In the genomic region with DNA sequence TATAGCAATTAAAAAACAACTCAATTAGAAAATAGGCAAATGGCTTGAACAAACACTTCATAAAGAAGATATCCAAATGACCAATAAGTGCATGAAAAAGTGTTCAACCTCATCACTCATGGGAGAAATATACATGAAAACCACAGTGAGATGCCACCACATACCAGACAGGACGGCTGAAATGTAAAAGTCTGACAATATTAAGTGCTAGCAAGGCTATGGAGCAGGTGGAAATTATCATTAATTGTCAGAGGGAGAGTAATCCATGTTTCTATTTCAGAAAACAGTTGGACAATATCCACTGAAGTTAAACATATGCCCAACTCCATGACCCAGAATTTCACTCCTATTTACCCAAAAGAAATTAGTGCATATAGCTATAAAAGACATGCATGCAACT, we compare ENCODE assay signal across 10 cellular contexts. TPM values are rescaled to one million over a fixed set of nuclear protein-coding genes. Genes with fewer than 3 reads are reported as not detected.
"Had no signal": no experiment of that assay in that cellular context is flagged by ENCODE, and none has a peak within 500 bp of the region (broad histone marks: within the 10 kb centered on the region; RNA-seq: fewer than 3 reads in every experiment).

No MANE protein-coding gene starts in this region.

- ATAC-seq: HCT116, K562 had no signal

- H3K4me3 ChIP-seq: GM23248, HAP-1, K562 had no signal

- H3K36me3 ChIP-seq: HAP-1 had no signal

- FAIRE-seq: K562 had no signal

- H3K27ac ChIP-seq: GM23248, HL-60 had no signal

- H2AFZ ChIP-seq: GM23248 had no signal

- DNase-seq: GM23248, GOT3, H7, HFFc6, IMR-90, KG1 had no signal

- H3K4me1 ChIP-seq: HAP-1 had no signal

- H3K9ac ChIP-seq: GM23248 had no signal

- H3K9me3 ChIP-seq: HAP-1 had no signal

RNA-seq across cellular contexts. Expression of a gene that starts 42.6 kb away (rescaled TPM):
- total RNA-seq: GM23248, HFFc6, IMR-90 had no signal
- polyA plus RNA-seq: GM23248, IMR-90 had no signal
